Comparison of ENCODE assay signal across 9 cellular contexts in the genomic region with DNA sequence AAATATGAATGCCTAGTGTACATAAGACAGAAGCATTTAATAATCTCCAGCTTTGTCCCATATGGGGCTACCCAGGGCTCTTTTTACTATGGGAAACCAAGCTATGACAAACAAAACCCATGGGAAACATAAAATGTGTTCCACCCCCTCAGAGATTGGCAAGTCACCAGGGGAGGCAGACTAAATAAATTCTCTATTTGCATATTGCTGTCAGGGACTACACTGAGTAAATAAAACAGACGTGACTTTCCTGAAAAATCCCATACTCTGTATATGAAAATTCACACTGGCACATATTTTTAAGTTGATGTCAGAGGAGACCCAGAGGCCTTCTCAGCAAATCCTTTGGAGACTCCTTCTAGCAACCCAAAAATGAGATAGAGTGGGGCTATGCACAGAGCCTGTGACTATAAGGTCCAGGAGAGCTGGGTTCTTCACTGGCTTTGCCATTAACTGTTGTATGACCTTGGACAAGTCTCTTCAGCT. TPM values are rescaled to one million over a fixed set of nuclear protein-coding genes. Genes with fewer than 3 reads are reported as not detected.
DNase-seq lines count a peak whose midpoint lies in the region; ATAC-seq and TF ChIP-seq lines count a peak whose summit lies in the region.
"Had no signal": no experiment of that assay in that cellular context is flagged by ENCODE, and none has a peak within 500 bp of the region (broad histone marks: within the 10 kb centered on the region; RNA-seq: fewer than 3 reads in every experiment).

No MANE protein-coding gene starts in this region.

- no peaks in the 10 kb centered on the region for H3K36me3 ChIP-seq in lower lobe of right lung
- H3K36me3 ChIP-seq: uterus had no signal

- H3K27ac ChIP-seq in VCaP (peak overlapping the region; percentile 79), coronary artery (no peak overlapping the region), lower lobe of right lung (no peak overlapping the region)
- H3K27ac ChIP-seq: uterus had no signal

- no peaks in the 10 kb centered on the region for H3K4me1 ChIP-seq in lower lobe of right lung
- H3K4me1 ChIP-seq: uterus had no signal

- intact Hi-C loops in lower lobe of right lung (cut with DNase I), result no loop called here

- DNase-seq in skeletal muscle cell (ENCODE audit: low read depth) (peak; percentile 18), coronary artery (ENCODE audit: low spot score) (no peak), CD1c-positive myeloid dendritic cell (ENCODE audit: extremely low spot score) (no peak), lower lobe of right lung (no peak)
- DNase-seq: DMS79 treated with DMSO at 0.1 percent for 48 hours, uterus had no signal

- ATAC-seq in GM19043 (IDR thresholded peaks at IDR 0.05; ENCODE audit: low read depth, unreplicated experiment) (peak; percentile 42), HG03159 (IDR thresholded peaks at IDR 0.05; ENCODE audit: unreplicated experiment) (peak; percentile 20), lower lobe of right lung (no peak)

- TF ChIP-seq CTCF in VCaP (conservative IDR thresholded peaks at IDR 0.05) (no peak), coronary artery (IDR thresholded peaks at IDR 0.05) (no peak), lower lobe of right lung (IDR thresholded peaks at IDR 0.05) (no peak)

- peaks cover 5% of the 10 kb centered on the region for H3K9me3 ChIP-seq in lower lobe of right lung
- H3K9me3 ChIP-seq: uterus had no signal

- H3K4me3 ChIP-seq in skeletal muscle cell (ENCODE audit: low read depth, low read length) (no peak overlapping the region), coronary artery (no peak overlapping the region), lower lobe of right lung (no peak overlapping the region)
- H3K4me3 ChIP-seq: uterus had no signal

- no peaks in the 10 kb centered on the region for H3K27me3 ChIP-seq in lower lobe of right lung (ENCODE audit: low read depth)
- H3K27me3 ChIP-seq: uterus had no signal

RNA-seq across cellular contexts. Expression of a gene that starts 44.0 kb away (rescaled TPM):
- total RNA-seq in lower lobe of right lung, result 0.77 TPM

RNA-seq across cellular contexts. Expression of a gene that starts 49.5 kb away (rescaled TPM):
- 0.35 TPM for total RNA-seq in lower lobe of right lung

Comparison
In these comparisons a context has a peak if more than half of its experiments do, and no peak if none do; other contexts are left out.
1. ATAC-seq: peak in GM19043 (single experiment) and HG03159 (single experiment); none in lower lobe of right lung (0 of 2).